28 cellular contexts compared by ENCODE assay signal in genomic region chr2:46393352-46393820, GRCh38.
"Had no signal": no experiment of that assay in that cellular context is flagged by ENCODE, and none has a peak within 500 bp of the region (broad histone marks: within the 10 kb centered on the region; RNA-seq: fewer than 3 reads in every experiment).

No MANE protein-coding gene starts in this region.

- H3K36me3 ChIP-seq: breast epithelium, colonic mucosa, gastrocnemius medialis, left ventricle myocardium inferior, ovary, upper lobe of left lung, WERI-Rb-1 had no signal

- H3K4me1 ChIP-seq: breast epithelium, colonic mucosa, gastrocnemius medialis, left ventricle myocardium inferior, psoas muscle had no signal

- H3K27me3 ChIP-seq: breast epithelium, colonic mucosa, dorsolateral prefrontal cortex, esophagus squamous epithelium, gastrocnemius medialis, ovary, right atrium auricular region, upper lobe of left lung had no signal

- H3K9me3 ChIP-seq: breast epithelium, colonic mucosa, esophagus squamous epithelium, gastrocnemius medialis, left ventricle myocardium inferior, ovary, psoas muscle, right atrium auricular region, upper lobe of left lung had no signal

- FAIRE-seq: endothelial cell of umbilical vein, TTC549 had no signal

- ATAC-seq: effector memory CD8-positive, alpha-beta T cell; gastrocnemius medialis; natural killer cell; psoas muscle had no signal

- H3K27ac ChIP-seq: breast epithelium, colonic mucosa, dorsolateral prefrontal cortex, gastrocnemius medialis, left ventricle myocardium inferior, ovary, psoas muscle, right atrium auricular region, upper lobe of left lung, WERI-Rb-1 had no signal

- H3K36me3 Mint-ChIP-seq: activated naive CD8-positive, alpha-beta T cell treated with anti-CD3 and anti-CD28 coated beads, Interleukin-2, amount 10 ng/mL, durations not matched to agents 7 days and 5 days; natural killer cell had no signal

- H3K4me3 Mint-ChIP-seq: activated naive CD4-positive, alpha-beta T cell treated with anti-CD3 and anti-CD28 coated beads for 36 hours; activated naive CD8-positive, alpha-beta T cell treated with anti-CD3 and anti-CD28 coated beads, Interleukin-2, amount 10 ng/mL, durations not matched to agents 7 days and 5 days; effector memory CD8-positive, alpha-beta T cell; natural killer cell had no signal

- H3K27ac Mint-ChIP-seq: activated naive CD4-positive, alpha-beta T cell treated with anti-CD3 and anti-CD28 coated beads for 36 hours; activated naive CD8-positive, alpha-beta T cell treated with anti-CD3 and anti-CD28 coated beads, Interleukin-2, amount 10 ng/mL, durations not matched to agents 7 days and 5 days; natural killer cell had no signal

- DNase-seq: activated CD4-positive, alpha-beta T cell treated with anti-CD3 and anti-CD28 coated beads for 1 hour; activated CD4-positive, alpha-beta T cell treated with anti-CD3 and anti-CD28 coated beads, Interleukin-2, amount 50 U/mL, for 1 hour; activated effector memory CD4-positive, alpha-beta T cell treated with Interleukin-2 at 50 U/mL for 16 hours; activated naive CD4-positive, alpha-beta T cell treated with anti-CD3 and anti-CD28 coated beads for 36 hours; activated naive CD8-positive, alpha-beta T cell treated with anti-CD3 and anti-CD28 coated beads, Interleukin-2, amount 10 ng/mL, durations not matched to agents 7 days and 5 days; activated T-cell treated with anti-CD3 and anti-CD28 coated beads, Interleukin-2, amount 50 U/mL, for 48 hours; amniotic stem cell; colonic mucosa; dorsolateral prefrontal cortex; effector memory CD8-positive, alpha-beta T cell; esophagus squamous epithelium; gastrocnemius medialis; hippocampal formation; left ventricle myocardium inferior; mammary epithelial cell; midbrain; natural killer cell; ovary; psoas muscle; stimulated activated CD4-positive, alpha-beta T cell treated with anti-CD3 and anti-CD28 coated beads, Interleukin-12 subunit alpha, Interleukin-12 subunit beta, amount 100 ng/mL, for 4 hours; stimulated activated CD4-positive, alpha-beta T cell treated with anti-CD3 and anti-CD28 coated beads, Interleukin-4, amount 100 ng/mL, for 4 hours; T-helper 1 cell; upper lobe of left lung; WERI-Rb-1 had no signal

- H3K4me3 ChIP-seq: breast epithelium, colonic mucosa, dorsolateral prefrontal cortex, esophagus squamous epithelium, gastrocnemius medialis, left ventricle myocardium inferior, ovary, psoas muscle, right atrium auricular region, upper lobe of left lung had no signal

- H3K9me3 Mint-ChIP-seq: activated naive CD4-positive, alpha-beta T cell treated with anti-CD3 and anti-CD28 coated beads for 36 hours; activated naive CD8-positive, alpha-beta T cell treated with anti-CD3 and anti-CD28 coated beads, Interleukin-2, amount 10 ng/mL, durations not matched to agents 7 days and 5 days; effector memory CD8-positive, alpha-beta T cell; natural killer cell had no signal
